Comparison of ENCODE assay signal across 9 cellular contexts in genomic region chr12:121357331-121357730, GRCh38.
"Had no signal": no experiment of that assay in that cellular context is flagged by ENCODE, and none has a peak within 500 bp of the region (broad histone marks: within the 10 kb centered on the region; RNA-seq: fewer than 3 reads in every experiment).

No MANE protein-coding gene starts in this region.

- H3K27ac ChIP-seq: HL-60 had no signal

- H3K4me3 Mint-ChIP-seq: GM23338, H9, HFFc6 had no signal

- ATAC-seq: GM23338 had no signal

- FAIRE-seq: H1, H54 had no signal

- DNase-seq: H9, HCEC 1CT, HFFc6, IMR-90, KBM-7 had no signal

- H3K4me2 ChIP-seq: GM23338 had no signal

- H3K4me3 ChIP-seq: GM23338 had no signal

- H3K4me1 Mint-ChIP-seq: GM23338 had no signal

- H3K27ac Mint-ChIP-seq: GM23338, H9, HFFc6 had no signal

- H3K9me3 Mint-ChIP-seq: GM23338, H9, HFFc6 had no signal
